Comparison of ENCODE assay signal across 10 cellular contexts in the genomic region with DNA sequence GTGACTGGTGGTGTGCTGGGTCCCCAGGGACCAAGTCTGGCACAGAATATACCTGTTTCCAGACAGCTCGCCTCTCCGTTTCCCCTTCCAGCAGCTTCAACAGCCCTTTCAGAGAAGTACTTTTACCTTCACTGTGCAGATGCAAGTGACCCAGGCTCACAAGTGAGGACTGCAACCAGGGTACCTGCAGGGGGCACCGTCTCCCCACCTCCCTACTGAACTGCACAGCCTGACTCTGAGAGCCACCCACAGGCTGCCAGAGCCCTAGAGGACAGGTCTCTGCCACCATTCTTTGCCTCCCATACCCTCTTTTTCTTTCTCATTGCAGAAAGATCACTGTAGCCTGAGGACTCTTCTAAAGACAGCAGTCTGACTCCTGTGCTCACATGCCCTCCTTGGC. TPM values are rescaled to one million over a fixed set of nuclear protein-coding genes. Genes with fewer than 3 reads are reported as not detected.
DNase-seq lines count a peak whose midpoint lies in the region; ATAC-seq and TF ChIP-seq lines count a peak whose summit lies in the region.
"Had no signal": no experiment of that assay in that cellular context is flagged by ENCODE, and none has a peak within 500 bp of the region (broad histone marks: within the 10 kb centered on the region; RNA-seq: fewer than 3 reads in every experiment).

No MANE protein-coding gene starts in this region.

- H3K27ac ChIP-seq in OCI-LY1 (ENCODE audit: low read depth, low read length, poor library complexity, severe bottlenecking) = no peak overlapping the region

- TF ChIP-seq CTCF in AG09309 (IDR thresholded peaks at IDR 0.05; ENCODE audit: control insufficient read depth, insufficient read depth, low read depth, low read length, missing control alignments) (peak; percentile 24), GM12875 (IDR thresholded peaks at IDR 0.05; ENCODE audit: borderline replicate concordance, insufficient read depth, low read depth, low read length) (peak; percentile 32; the same call in 1 of the 2 replicates), OCI-LY1 (IDR thresholded peaks at IDR 0.05; ENCODE audit: low read length) (peak; percentile 57), fibroblast of villous mesenchyme (IDR thresholded peaks at IDR 0.05; ENCODE audit: insufficient read depth, low read depth, low read length) (peak; percentile 31)

- DNase-seq in AG09309 (ENCODE audit: low read depth) (no peak), fibroblast of villous mesenchyme (ENCODE audit: low read depth) (no peak), kidney glomerular epithelial cell (lab: John Stamatoyannopoulos, UW) (no peak), DMS114 treated with DMSO at 0.1 percent for 48 hours (lab: John Stamatoyannopoulos, UW; ENCODE audit: unreplicated experiment) (no peak)
- DNase-seq in activated CD4-positive, alpha-beta T cell treated with anti-CD3 and anti-CD28 coated beads for 4 hours = no peak
- DNase-seq: activated T-cell treated with anti-CD3 and anti-CD28 coated beads for 4 hours; effector memory CD4-positive, alpha-beta T cell had no signal

- no peak for ATAC-seq in HG02973 (IDR thresholded peaks at IDR 0.05; ENCODE audit: unreplicated experiment)

- no peaks in the 10 kb centered on the region for H3K9me2 ChIP-seq in OCI-LY1 (ENCODE audit: low read depth, low read length)

- H3K27me3 ChIP-seq in OCI-LY1 (ENCODE audit: insufficient read depth, low read length) = no peaks in the 10 kb centered on the region

- no peaks in the 10 kb centered on the region for H3K36me3 ChIP-seq in OCI-LY1 (ENCODE audit: insufficient read depth, low read length)

- H3K79me2 ChIP-seq in OCI-LY1 (ENCODE audit: insufficient read depth, low read length) = no peaks in the 10 kb centered on the region

- H3K4me1 ChIP-seq in OCI-LY1 (ENCODE audit: insufficient read depth, low read length, severe bottlenecking) = no peaks in the 10 kb centered on the region

- H3K4me3 ChIP-seq in AG09309 (ENCODE audit: control insufficient read depth, low read depth, low read length) (no peak overlapping the region), GM12875 (ENCODE audit: low read depth, low read length) (no peak overlapping the region), OCI-LY1 (ENCODE audit: low read depth, low read length, poor library complexity, severe bottlenecking) (no peak overlapping the region), fibroblast of villous mesenchyme (ENCODE audit: low read depth, low read length) (no peak overlapping the region)

- no peak overlapping the region for H3K4me2 ChIP-seq in OCI-LY1 (ENCODE audit: low read length)

- no peak overlapping the region for H2AFZ ChIP-seq in OCI-LY1 (ENCODE audit: low read length)

- H3K9me3 ChIP-seq in OCI-LY1 (ENCODE audit: low read length) = no peaks in the 10 kb centered on the region

- no peaks in the 10 kb centered on the region for H3F3A ChIP-seq in OCI-LY1 (ENCODE audit: insufficient read depth, low read length)

- H3K9ac ChIP-seq in OCI-LY1 (ENCODE audit: low read length) = no peak overlapping the region

- H4K20me1 ChIP-seq in OCI-LY1 (ENCODE audit: insufficient read depth, low read length) = no peaks in the 10 kb centered on the region

RNA-seq across cellular contexts. Expression of gene IL9, which starts 15.4 kb away (rescaled TPM):
- not detected in 2 replicates for total RNA-seq in fibroblast of villous mesenchyme

RNA-seq across cellular contexts. Expression of gene SLC25A48, which starts 45.8 kb away (rescaled TPM):
- not detected in 2 replicates for total RNA-seq in fibroblast of villous mesenchyme
